15 cellular contexts compared by ENCODE assay signal in genomic region chr3:16932877-16933276, GRCh38. TPM values are rescaled to one million over a fixed set of nuclear protein-coding genes. Genes with fewer than 3 reads are reported as not detected.
A peak's percentile ranks its signal among the peaks of the same experiment; 100 is the strongest.
DNase-seq lines count a peak whose midpoint lies in the region; ATAC-seq lines count a peak whose summit lies in the region.
"Had no signal": no experiment of that assay in that cellular context is flagged by ENCODE, and none has a peak within 500 bp of the region (broad histone marks: within the 10 kb centered on the region; RNA-seq: fewer than 3 reads in every experiment).

No MANE protein-coding gene starts in this region.

- no peaks in the 10 kb centered on the region for H3K27me3 ChIP-seq in right cardiac atrium (ENCODE audit: control insufficient read depth, insufficient read depth)
- H3K27me3 ChIP-seq: tibial artery had no signal

- ATAC-seq in GM21529 (IDR thresholded peaks at IDR 0.05; ENCODE audit: unreplicated experiment), result peak; percentile 48
- peak; percentile 52 for ATAC-seq in HG03457 (IDR thresholded peaks at IDR 0.05; ENCODE audit: unreplicated experiment)
- ATAC-seq in naive thymus-derived CD8-positive, alpha-beta T cell, result no peak
- no peak for ATAC-seq in HG02981 (IDR thresholded peaks at IDR 0.05; ENCODE audit: unreplicated experiment)
- ATAC-seq in right cardiac atrium, result no peak
- no peak for ATAC-seq in HG03025 (IDR thresholded peaks at IDR 0.05; ENCODE audit: low FRiP score, unreplicated experiment)

- no peaks in the 10 kb centered on the region for H3K9me3 Mint-ChIP-seq in activated CD4-positive, alpha-beta T cell treated with anti-CD3 and anti-CD28 coated beads, Interleukin-2, amount 10 ng/mL, durations not matched to agents 24 days and 14 days
- no peaks in the 10 kb centered on the region for H3K9me3 Mint-ChIP-seq in naive thymus-derived CD8-positive, alpha-beta T cell

- intact Hi-C loops in activated CD4-positive, alpha-beta T cell treated with anti-CD3 and anti-CD28 coated beads, Interleukin-2, amount 10 ng/mL, durations not matched to agents 24 days and 14 days (cut with micrococcal nuclease), result no loop called here
- intact Hi-C loops in right cardiac atrium (cut with DNase I), result no loop called here

- no peaks in the 10 kb centered on the region for H3K27me3 Mint-ChIP-seq in activated CD4-positive, alpha-beta T cell treated with anti-CD3 and anti-CD28 coated beads, Interleukin-2, amount 10 ng/mL, durations not matched to agents 24 days and 14 days
- H3K27me3 Mint-ChIP-seq in naive thymus-derived CD8-positive, alpha-beta T cell, result no peaks in the 10 kb centered on the region

- WGBS in right cardiac atrium, result 81% methylated on average over 7 of the region's 7 CpGs

- peaks cover 17% of the 10 kb centered on the region for H3K36me3 Mint-ChIP-seq in activated CD4-positive, alpha-beta T cell treated with anti-CD3 and anti-CD28 coated beads, Interleukin-2, amount 10 ng/mL, durations not matched to agents 24 days and 14 days (ENCODE audit: low read depth)
- peaks cover 0 to 17% (median 12%) of the 10 kb centered on the region in 3 donors for H3K36me3 Mint-ChIP-seq in naive thymus-derived CD8-positive, alpha-beta T cell

- no peak overlapping the region for H3K4me3 ChIP-seq in right cardiac atrium (ENCODE audit: low read length)
- H3K4me3 ChIP-seq: tibial artery had no signal

- no peak for DNase-seq in activated CD4-positive, alpha-beta T cell treated with anti-CD3 and anti-CD28 coated beads, Interleukin-2, amount 10 ng/mL, durations not matched to agents 24 days and 14 days
- no peak for DNase-seq in activated CD4-positive, alpha-beta T cell treated with anti-CD3 and anti-CD28 coated beads for 1 hour
- DNase-seq in naive thymus-derived CD8-positive, alpha-beta T cell, result no peak
- no peak for DNase-seq in right cardiac atrium
- DNase-seq: activated CD8-positive, alpha-beta memory T cell treated with anti-CD3 and anti-CD28 coated beads, Interleukin-2, amount 50 U/mL, for 48 hours; Calu3; effector memory CD4-positive, alpha-beta T cell; glutamatergic neuron; Kasumi-1; T-helper 9 cell; tibial artery had no signal

- H3K4me1 ChIP-seq in right cardiac atrium (ENCODE audit: control insufficient read depth, insufficient read depth, low read length), result peaks cover 19% of the 10 kb centered on the region

- POLR2A ChIA-PET in naive thymus-derived CD8-positive, alpha-beta T cell (lab: Charles Lee), result no interaction called here

- peak overlapping the region; percentile 74 for H3K4me3 Mint-ChIP-seq in activated CD4-positive, alpha-beta T cell treated with anti-CD3 and anti-CD28 coated beads, Interleukin-2, amount 10 ng/mL, durations not matched to agents 24 days and 14 days
- H3K4me3 Mint-ChIP-seq in naive thymus-derived CD8-positive, alpha-beta T cell, result peak overlapping the region in 8 of 10 donors; percentile 25 to 73 (median 42)

- peaks cover 55% of the 10 kb centered on the region for H3K4me1 Mint-ChIP-seq in activated CD4-positive, alpha-beta T cell treated with anti-CD3 and anti-CD28 coated beads, Interleukin-2, amount 10 ng/mL, durations not matched to agents 24 days and 14 days
- H3K4me1 Mint-ChIP-seq in naive thymus-derived CD8-positive, alpha-beta T cell, result peaks cover 62 to 100% (median 98%) of the 10 kb centered on the region in 4 donors

- H3K9me3 ChIP-seq in right cardiac atrium (ENCODE audit: control insufficient read depth, low read length), result no peaks in the 10 kb centered on the region
- H3K9me3 ChIP-seq: tibial artery had no signal

- H3K27ac ChIP-seq in right cardiac atrium (ENCODE audit: low read length), result no peak overlapping the region
- H3K27ac ChIP-seq: tibial artery had no signal

- H3K27ac Mint-ChIP-seq in activated CD4-positive, alpha-beta T cell treated with anti-CD3 and anti-CD28 coated beads, Interleukin-2, amount 10 ng/mL, durations not matched to agents 24 days and 14 days, result no peak overlapping the region
- H3K27ac Mint-ChIP-seq in naive thymus-derived CD8-positive, alpha-beta T cell, result peak overlapping the region in 8 of 10 donors; percentile 2 to 83 (median 42)

RNA-seq across cellular contexts. Expression of gene PLCL2, which starts 48.1 kb away (rescaled TPM):
- 14.8 and 15.2 TPM in 2 replicates for total RNA-seq in activated CD4-positive, alpha-beta T cell treated with anti-CD3 and anti-CD28 coated beads, Interleukin-2, amount 10 ng/mL, durations not matched to agents 24 days and 14 days
- 10 to 100 TPM; 85.0 to 86.3 TPM for total RNA-seq in naive thymus-derived CD8-positive, alpha-beta T cell
- polyA plus RNA-seq in naive thymus-derived CD8-positive, alpha-beta T cell, result 10 to 100 TPM; 57.7 to 84.4 (median 69.1) TPM
- 10 to 100 TPM; 36.7 to 47.4 (median 37.0) TPM for total RNA-seq in right cardiac atrium
- 12.5 TPM for polyA plus RNA-seq in right cardiac atrium

Comparison
In these comparisons a context has a peak if more than half of its experiments do, and no peak if none do; other contexts are left out.
1. ATAC-seq: peak in GM21529 (single experiment) and HG03457 (single experiment); none in naive thymus-derived CD8-positive, alpha-beta T cell (0 of 2), HG02981 (single experiment), right cardiac atrium (0 of 2) and HG03025 (single experiment).